Comparison of ENCODE assay signal across 14 cellular contexts in genomic region chr4:81652069-81652478, GRCh38.
DNase-seq lines count a peak whose midpoint lies in the region; ATAC-seq and TF ChIP-seq lines count a peak whose summit lies in the region.
"Had no signal": no experiment of that assay in that cellular context is flagged by ENCODE, and none has a peak within 500 bp of the region (broad histone marks: within the 10 kb centered on the region; RNA-seq: fewer than 3 reads in every experiment).

No MANE protein-coding gene starts in this region.

- H3K9me3 ChIP-seq in DND-41 (ENCODE audit: insufficient read depth, low read length, severe bottlenecking) (no peaks in the 10 kb centered on the region), A673 (ENCODE audit: low read depth, low read length, poor library complexity, severe bottlenecking) (no peaks in the 10 kb centered on the region)
- no peaks in the 10 kb centered on the region for H3K9me3 ChIP-seq in CD8-positive, alpha-beta memory T cell (ENCODE audit: low read length)

- H2AFZ ChIP-seq in DND-41 (ENCODE audit: low read depth, low read length), result no peak overlapping the region

- BruUV-seq in A673 (replicated peaks; lab: Mats Ljungman, UMichigan), result no TSS peak

- no peaks in the 10 kb centered on the region for H3K9me3 Mint-ChIP-seq in CD8-positive, alpha-beta memory T cell
- H3K9me3 Mint-ChIP-seq in nephron progenitor cell, result peaks cover 12% of the 10 kb centered on the region
- H3K9me3 Mint-ChIP-seq: dendritic cell treated with granulocyte-macrophage colony-stimulating factor and Interleukin-4, amounts not matched to agents 40 ng/mL and 50 ng/mL, for 4 days had no signal

- H3K4me3 ChIP-seq in DND-41 (ENCODE audit: low read depth in 1 of 2, low read length in 2 of 2), result no peak overlapping the region
- no peak overlapping the region for H3K4me3 ChIP-seq in CD8-positive, alpha-beta memory T cell (ENCODE audit: low read length)
- H3K4me3 ChIP-seq in A673 (ENCODE audit: low read depth, low read length, poor library complexity, severe bottlenecking), result no peak overlapping the region

- H3K27ac ChIP-seq in DND-41 (ENCODE audit: low read length) (peak overlapping the region; percentile 32), epithelial cell of prostate (peak overlapping the region; percentile 51), A673 (ENCODE audit: low read depth, low read length, poor library complexity, severe bottlenecking) (no peak overlapping the region)
- H3K27ac ChIP-seq in CD8-positive, alpha-beta memory T cell (ENCODE audit: low read depth, low read length), result no peak overlapping the region
- H3K27ac ChIP-seq: HL-60, RWPE1 had no signal

- no peaks in the 10 kb centered on the region for H4K20me1 ChIP-seq in DND-41 (ENCODE audit: insufficient read depth, low read length)

- peaks cover 52% of the 10 kb centered on the region for H3K4me1 ChIP-seq in DND-41 (ENCODE audit: insufficient read depth, low read length)
- peaks cover 16% of the 10 kb centered on the region for H3K4me1 ChIP-seq in CD8-positive, alpha-beta memory T cell (ENCODE audit: insufficient read depth, low read length)
- H3K4me1 ChIP-seq in A673 (ENCODE audit: insufficient read depth, low read length, poor library complexity, severe bottlenecking), result no peaks in the 10 kb centered on the region

- no peak overlapping the region for H3K9ac ChIP-seq in DND-41 (ENCODE audit: low read depth, low read length)

- TF ChIP-seq CTCF in DND-41 (IDR thresholded peaks at IDR 0.05; ENCODE audit: borderline replicate concordance, extremely low read depth, low read length, poor library complexity, severe bottlenecking) (no peak), A673 (conservative IDR thresholded peaks at IDR 0.05; ENCODE audit: low read depth, low read length) (no peak), nephron progenitor cell (IDR thresholded peaks at IDR 0.05) (no peak)

- H3K79me2 ChIP-seq in DND-41 (ENCODE audit: insufficient read depth, low read length), result no peaks in the 10 kb centered on the region

- DNase-seq in DND-41, result no peak
- peak; percentile 35 for DNase-seq in NCI-H345 (lab: John Stamatoyannopoulos, UW)
- DNase-seq in epithelial cell of prostate (ENCODE audit: low read depth, low spot score), result no peak
- peak; percentile 42 for DNase-seq in renal cortical epithelial cell (ENCODE audit: low read depth)
- no peak for DNase-seq in CD8-positive, alpha-beta memory T cell
- no peak for DNase-seq in A673 (ENCODE audit: low spot score)
- no peak for DNase-seq in nephron progenitor cell
- DNase-seq: activated CD8-positive, alpha-beta memory T cell treated with anti-CD3 and anti-CD28 coated beads for 24 hours; NCI-H524; T-helper 2 cell had no signal

- no peak overlapping the region for H3K27ac Mint-ChIP-seq in CD8-positive, alpha-beta memory T cell
- H3K27ac Mint-ChIP-seq in nephron progenitor cell, result no peak overlapping the region
- H3K27ac Mint-ChIP-seq: dendritic cell treated with granulocyte-macrophage colony-stimulating factor and Interleukin-4, amounts not matched to agents 40 ng/mL and 50 ng/mL, for 4 days had no signal

- POLR2A ChIA-PET in CD8-positive, alpha-beta memory T cell (lab: Charles Lee), result no interaction called here
- POLR2A ChIA-PET in A673 (lab: Charles Lee; ENCODE audit: low non-redundant PET), result no interaction called here

- ATAC-seq in DND-41 (ENCODE audit: insufficient read depth, low read depth), result no peak
- ATAC-seq in HG03175 (IDR thresholded peaks at IDR 0.05; ENCODE audit: unreplicated experiment), result no peak

- H3K4me3 Mint-ChIP-seq in CD8-positive, alpha-beta memory T cell, result no peak overlapping the region
- no peak overlapping the region for H3K4me3 Mint-ChIP-seq in nephron progenitor cell
- H3K4me3 Mint-ChIP-seq: dendritic cell treated with granulocyte-macrophage colony-stimulating factor and Interleukin-4, amounts not matched to agents 40 ng/mL and 50 ng/mL, for 4 days had no signal

- no peaks in the 10 kb centered on the region for H3K27me3 Mint-ChIP-seq in CD8-positive, alpha-beta memory T cell
- no peaks in the 10 kb centered on the region for H3K27me3 Mint-ChIP-seq in nephron progenitor cell (ENCODE audit: low read depth, poor library complexity)
- H3K27me3 Mint-ChIP-seq: dendritic cell treated with granulocyte-macrophage colony-stimulating factor and Interleukin-4, amounts not matched to agents 40 ng/mL and 50 ng/mL, for 4 days had no signal

- H3K4me1 Mint-ChIP-seq in CD8-positive, alpha-beta memory T cell, result peaks cover 35 to 44% (median 39%) of the 10 kb centered on the region in 3 donors
- peaks cover 46% of the 10 kb centered on the region for H3K4me1 Mint-ChIP-seq in nephron progenitor cell

- no peak overlapping the region for H3K4me2 ChIP-seq in DND-41 (ENCODE audit: insufficient read depth, low read length)

- H3K36me3 Mint-ChIP-seq in CD8-positive, alpha-beta memory T cell, result no peaks in the 10 kb centered on the region
- H3K36me3 Mint-ChIP-seq in nephron progenitor cell (ENCODE audit: low read depth), result no peaks in the 10 kb centered on the region

- H3K27me3 ChIP-seq in DND-41 (ENCODE audit: insufficient read depth, low read length, poor library complexity) (no peaks in the 10 kb centered on the region), A673 (replicated peaks; ENCODE audit: insufficient read depth, low read depth, low read length, poor library complexity) (no peaks in the 10 kb centered on the region)
- no peaks in the 10 kb centered on the region for H3K27me3 ChIP-seq in CD8-positive, alpha-beta memory T cell (ENCODE audit: insufficient read depth, low read length, poor library complexity, severe bottlenecking)

- CTCF ChIA-PET in CD8-positive, alpha-beta memory T cell (lab: Charles Lee), result interaction anchor here (0.6 kb wide), 1 partner anchor 13 kb away, joined by 3 read pairs; no protein-coding TSS in a partner anchor
- CTCF ChIA-PET in A673 (lab: Charles Lee), result no interaction called here

- intact Hi-C loops in A673 (cut with micrococcal nuclease; ENCODE audit: unreplicated experiment), result no loop called here

- H3K36me3 ChIP-seq in DND-41 (ENCODE audit: insufficient read depth, low read length), result no peaks in the 10 kb centered on the region
- no peaks in the 10 kb centered on the region for H3K36me3 ChIP-seq in CD8-positive, alpha-beta memory T cell (ENCODE audit: insufficient read depth, low read length)
- H3K36me3 ChIP-seq in A673 (ENCODE audit: insufficient read depth, low read length, poor library complexity, severe bottlenecking), result no peaks in the 10 kb centered on the region

Comparison
In these comparisons a context has a peak if more than half of its experiments do, and no peak if none do; other contexts are left out.
1. DNase-seq: peak in NCI-H345 (single experiment) and renal cortical epithelial cell (single experiment); none in DND-41 (single experiment), epithelial cell of prostate (single experiment), CD8-positive, alpha-beta memory T cell (0 of 5), A673 (single experiment) and nephron progenitor cell (single experiment).
2. H3K27ac ChIP-seq: peak in DND-41 (single experiment) and epithelial cell of prostate (single experiment); none in CD8-positive, alpha-beta memory T cell (single experiment) and A673 (single experiment).